Comparison of ENCODE assay signal across 1 cellular context in the genomic region with DNA sequence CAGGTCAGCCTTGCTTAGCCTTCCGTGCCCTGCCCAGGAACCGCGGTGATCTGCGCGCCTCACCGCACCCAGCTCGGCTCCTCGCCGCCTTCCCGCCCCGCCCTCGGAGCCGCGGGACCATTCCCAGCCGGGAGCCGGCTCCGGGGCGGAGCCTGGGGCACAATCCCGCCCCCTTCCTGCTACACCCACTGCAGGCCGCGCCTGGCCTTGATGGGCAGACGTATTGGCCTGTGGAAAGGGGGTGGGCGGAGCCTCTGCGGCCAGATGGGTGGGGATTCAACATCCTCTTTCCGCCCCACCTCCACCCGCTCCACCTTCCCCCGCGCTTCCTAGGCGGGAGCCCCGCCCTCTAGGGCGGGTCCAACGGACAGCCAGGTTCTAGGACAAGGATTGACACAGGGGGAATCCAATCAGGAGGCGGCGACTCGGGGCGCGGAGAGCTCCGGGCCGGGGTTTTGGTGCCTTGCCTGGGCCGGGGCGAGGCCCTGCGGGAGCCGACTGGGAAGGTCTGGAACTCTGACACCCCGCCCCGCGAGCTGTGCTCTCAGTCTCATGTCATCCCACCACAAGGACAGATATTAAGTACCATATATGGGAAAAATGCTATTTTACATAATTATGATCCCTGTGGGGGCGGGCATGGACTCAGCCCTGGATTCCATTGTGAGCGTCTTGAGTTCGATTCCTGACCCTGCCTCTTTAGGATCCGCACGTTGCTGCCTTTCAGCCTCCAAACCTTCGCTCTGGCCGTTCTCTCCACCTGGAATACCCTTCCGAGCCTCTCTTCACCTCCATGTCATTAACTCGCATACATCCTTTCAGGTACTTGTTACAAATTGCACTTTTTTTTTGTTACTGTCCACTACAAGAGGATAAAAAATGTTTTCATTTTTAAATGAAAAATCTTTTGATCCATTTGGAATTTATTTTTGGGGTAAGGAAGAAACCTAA.
A peak's percentile ranks its signal among the peaks of the same experiment; 100 is the strongest.
TF ChIP-seq lines count a peak whose summit lies in the region.

A gene (minus strand): TSS at position 54 of the 951 bp plus-strand sequence. CDS start 38,731 bp downstream, outside the sequence.

TF ChIP-seq in HCT116, 20 proteins besides CTCF, POLR2A, EP300 and RAD21 (continued from another document):
- TF ChIP-seq EGR1 (IDR thresholded peaks at IDR 0.05; ENCODE audit: low read depth) (peak; percentile 85), FOSL1 (IDR thresholded peaks at IDR 0.05; ENCODE audit: low read depth) (no peak), SP1 (IDR thresholded peaks at IDR 0.05; ENCODE audit: low read depth) (peak; percentile 99), EZH2phosphoT487 (IDR thresholded peaks at IDR 0.05; ENCODE audit: borderline replicate concordance) (no peak), ZFX (IDR thresholded peaks at IDR 0.05) (no peak), EZH2 (IDR thresholded peaks at IDR 0.05) (no peak), ZNF274 (IDR thresholded peaks at IDR 0.05; ENCODE audit: low read depth, low read length) (no peak), YY1 (IDR thresholded peaks at IDR 0.05; ENCODE audit: extremely low read depth, insufficient replicate concordance, low read depth, low read length) (no peak), CBX3 (IDR thresholded peaks at IDR 0.05; ENCODE audit: low read depth) (0 out of 2 replicates have a peak, but pooled peaks have one; percentile 22)
- TF ChIP-seq, protein P1, sequence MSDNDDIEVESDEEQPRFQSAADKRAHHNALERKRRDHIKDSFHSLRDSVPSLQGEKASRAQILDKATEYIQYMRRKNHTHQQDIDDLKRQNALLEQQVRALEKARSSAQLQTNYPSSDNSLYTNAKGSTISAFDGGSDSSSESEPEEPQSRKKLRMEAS (IDR thresholded peaks at IDR 0.05): peak; percentile 23; the same call in 1 of the 2 replicates
- TF ChIP-seq, protein P2, sequence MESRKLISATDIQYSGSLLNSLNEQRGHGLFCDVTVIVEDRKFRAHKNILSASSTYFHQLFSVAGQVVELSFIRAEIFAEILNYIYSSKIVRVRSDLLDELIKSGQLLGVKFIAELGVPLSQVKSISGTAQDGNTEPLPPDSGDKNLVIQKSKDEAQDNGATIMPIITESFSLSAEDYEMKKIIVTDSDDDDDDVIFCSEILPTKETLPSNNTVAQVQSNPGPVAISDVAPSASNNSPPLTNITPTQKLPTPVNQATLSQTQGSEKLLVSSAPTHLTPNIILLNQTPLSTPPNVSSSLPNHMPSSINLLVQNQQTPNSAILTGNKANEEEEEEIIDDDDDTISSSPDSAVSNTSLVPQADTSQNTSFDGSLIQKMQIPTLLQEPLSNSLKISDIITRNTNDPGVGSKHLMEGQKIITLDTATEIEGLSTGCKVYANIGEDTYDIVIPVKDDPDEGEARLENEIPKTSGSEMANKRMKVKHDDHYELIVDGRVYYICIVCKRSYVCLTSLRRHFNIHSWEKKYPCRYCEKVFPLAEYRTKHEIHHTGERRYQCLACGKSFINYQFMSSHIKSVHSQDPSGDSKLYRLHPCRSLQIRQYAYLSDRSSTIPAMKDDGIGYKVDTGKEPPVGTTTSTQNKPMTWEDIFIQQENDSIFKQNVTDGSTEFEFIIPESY (IDR thresholded peaks at IDR 0.05; ENCODE audit: extremely low read depth, insufficient replicate concordance, low read length): no peak
